Comparison of ENCODE assay signal across 18 cellular contexts in the genomic region with DNA sequence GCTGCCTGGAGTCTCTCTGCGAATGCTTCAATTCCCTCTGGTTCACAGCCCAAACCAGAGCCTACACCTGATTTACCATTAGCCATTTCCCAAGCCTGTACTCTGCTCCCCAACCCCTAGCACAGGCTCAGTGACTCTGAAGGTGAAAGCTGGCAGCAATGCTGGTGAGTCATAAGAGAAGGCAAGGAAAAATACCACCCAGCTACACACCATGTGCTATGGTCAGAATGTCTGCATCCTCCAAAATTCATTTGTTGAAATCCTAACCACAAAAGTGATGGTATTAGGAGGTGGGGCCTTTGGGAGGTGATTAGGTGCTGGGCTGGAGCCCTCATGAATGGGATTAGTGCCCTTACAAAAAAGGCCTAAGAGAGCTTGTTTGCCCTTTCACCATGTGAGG.
DNase-seq lines count a peak whose midpoint lies in the region; ATAC-seq, FAIRE-seq and TF ChIP-seq lines count a peak whose summit lies in the region.
"Had no signal": no experiment of that assay in that cellular context is flagged by ENCODE, and none has a peak within 500 bp of the region (broad histone marks: within the 10 kb centered on the region; RNA-seq: fewer than 3 reads in every experiment).

No MANE protein-coding gene starts in this region.

- no peak overlapping the region for H3K4me2 ChIP-seq in endothelial cell of umbilical vein (ENCODE audit: insufficient read depth, low read length)

- H3K4me3 ChIP-seq in endothelial cell of umbilical vein (replicated peaks in 1 of 3; ENCODE audit: insufficient read depth in 1 of 3, low read depth in 1 of 3, low read length in 3 of 3) = no peak overlapping the region
- H3K4me3 ChIP-seq in mucosa of descending colon = no peak overlapping the region
- H3K4me3 ChIP-seq: upper lobe of right lung had no signal

- H3K27ac ChIP-seq in endothelial cell of umbilical vein (ENCODE audit: insufficient read depth, low read depth, low read length) = no peak overlapping the region
- H3K27ac ChIP-seq: upper lobe of right lung had no signal

- POLR2A ChIA-PET in endothelial cell of umbilical vein (lab: Charles Lee) = no interaction called here

- H3K9me3 ChIP-seq in endothelial cell of umbilical vein (replicated peaks; ENCODE audit: control insufficient read depth, insufficient read depth, low read length) (no peaks in the 10 kb centered on the region), mucosa of descending colon (no peaks in the 10 kb centered on the region)
- H3K9me3 ChIP-seq: upper lobe of right lung had no signal

- H4K20me1 ChIP-seq in endothelial cell of umbilical vein (replicated peaks; ENCODE audit: control insufficient read depth, extremely low read depth, insufficient read depth, low read length) = no peaks in the 10 kb centered on the region

- intact Hi-C loops in endothelial cell of umbilical vein (cut with micrococcal nuclease) = no loop called here
- intact Hi-C loops in mucosa of descending colon (cut with DNase I, micrococcal nuclease) = loop anchor here (10.0 kb wide), 2 partner anchors 65 to 265 kb away; no protein-coding TSS in a partner anchor

- no peak overlapping the region for H2AFZ ChIP-seq in endothelial cell of umbilical vein (ENCODE audit: low read depth, low read length)

- H3K9ac ChIP-seq in endothelial cell of umbilical vein (replicated peaks; ENCODE audit: extremely low read depth, insufficient read depth, low read length) = no peak overlapping the region

- peak; percentile 17 for ATAC-seq in mucosa of descending colon
- no peak for ATAC-seq in HG03469 (IDR thresholded peaks at IDR 0.05; ENCODE audit: unreplicated experiment)
- ATAC-seq in GM19455 (IDR thresholded peaks at IDR 0.05; ENCODE audit: unreplicated experiment) = no peak
- no peak for ATAC-seq in GM19467 (IDR thresholded peaks at IDR 0.05; ENCODE audit: unreplicated experiment)
- ATAC-seq: activated CD8-positive, alpha-beta memory T cell treated with anti-CD3 and anti-CD28 coated beads, Interleukin-2, amount 10 ng/mL, durations not matched to agents 7 days and 5 days; CD8-positive, alpha-beta T cell; stimulated activated naive B cell treated with anti-CD40 and anti-IgM and Interleukin-4, amounts not matched to agents 10 μg/mL and 1 μg/mL and 100 μg/mL, for 72 hours; upper lobe of right lung had no signal

- no peak for TF ChIP-seq POLR2A in endothelial cell of umbilical vein (IDR thresholded peaks at IDR 0.05; ENCODE audit: low read depth, low read length)

- no TSS peak for BruUV-seq in endothelial cell of umbilical vein (replicated peaks; lab: Mats Ljungman, UMichigan)

- no peaks in the 10 kb centered on the region for H3K36me3 ChIP-seq in endothelial cell of umbilical vein (ENCODE audit: control insufficient read depth in 2 of 2, extremely low read depth in 1 of 2, insufficient read depth in 2 of 2, low read length in 2 of 2)
- no peaks in the 10 kb centered on the region for H3K36me3 ChIP-seq in mucosa of descending colon (ENCODE audit: low read depth)
- H3K36me3 ChIP-seq: upper lobe of right lung had no signal

- H3K79me2 ChIP-seq in endothelial cell of umbilical vein (ENCODE audit: control insufficient read depth, insufficient read depth, low read length) = no peaks in the 10 kb centered on the region

- TF ChIP-seq CTCF in endothelial cell of umbilical vein (IDR thresholded peaks at IDR 0.05; ENCODE audit: extremely low read depth in 1 of 2, insufficient read depth in 1 of 2, low read depth in 1 of 2, low read length in 2 of 2) (no peak), mucosa of descending colon (IDR thresholded peaks at IDR 0.05) (no peak)

- no peaks in the 10 kb centered on the region for H3K9me1 ChIP-seq in endothelial cell of umbilical vein (replicated peaks; ENCODE audit: control insufficient read depth, extremely low read depth, insufficient read depth, low read length)

- no peaks in the 10 kb centered on the region for H3K27me3 ChIP-seq in endothelial cell of umbilical vein (ENCODE audit: control insufficient read depth in 2 of 2, insufficient read depth in 2 of 2, low read length in 2 of 2)
- H3K27me3 ChIP-seq: upper lobe of right lung had no signal

- DNase-seq in Daoy (ENCODE audit: low read depth) (peak; percentile 57), RCC 7860 (ENCODE audit: low spot score) (peak; percentile 63), endothelial cell of umbilical vein (ENCODE audit: low read depth, low spot score) (no peak), mucosa of descending colon (no peak)
- no peak for DNase-seq in activated CD4-positive, alpha-beta T cell treated with anti-CD3 and anti-CD28 coated beads, Interleukin-2, amount 50 U/mL, for 1 hour
- DNase-seq: activated CD8-positive, alpha-beta memory T cell treated with anti-CD3 and anti-CD28 coated beads, Interleukin-2, amount 10 ng/mL, durations not matched to agents 7 days and 5 days; activated gamma-delta T cell treated with Interleukin-2 at 50 U/mL for 16 hours; CD8-positive, alpha-beta T cell; foreskin melanocyte; KBM-7; NCI-H446 treated with DMSO at 0.1 percent for 48 hours; SHP77 treated with DMSO at 0.1 percent for 48 hours; stimulated activated naive B cell treated with anti-CD40 and anti-IgM and Interleukin-4, amounts not matched to agents 10 μg/mL and 1 μg/mL and 100 μg/mL, for 72 hours; T-helper 2 cell; upper lobe of right lung had no signal

- CTCF ChIA-PET in endothelial cell of umbilical vein (lab: Charles Lee) = interaction anchor here (1.1 to 3.0 kb wide), 3 partner anchors 14 to 192 kb away, joined by 3 to 19 read pairs (median 15); no protein-coding TSS in a partner anchor

- H3K4me1 ChIP-seq in endothelial cell of umbilical vein (ENCODE audit: control insufficient read depth, extremely low read depth, insufficient read depth, low read length) = peaks cover 24% of the 10 kb centered on the region
- H3K4me1 ChIP-seq in mucosa of descending colon (ENCODE audit: low read depth) = no peaks in the 10 kb centered on the region
- H3K4me1 ChIP-seq: upper lobe of right lung had no signal

- FAIRE-seq in RCC 7860 (lab: Jason Lieb, UNC) (peak; percentile 70), endothelial cell of umbilical vein (lab: Jason Lieb, UNC) (peak; percentile 73)

- dilution Hi-C loops in endothelial cell of umbilical vein (cut with MboI; ENCODE audit: extremely low pct_ligation_motif_present, low sequenced_read_pairs) = no loop called here

TF ChIP-seq in endothelial cell of umbilical vein, 7 proteins besides CTCF, POLR2A, EP300 and RAD21:
- TF ChIP-seq FOS (IDR thresholded peaks at IDR 0.05; ENCODE audit: borderline replicate concordance, insufficient read depth, low read length) = peak; percentile 45
- TF ChIP-seq, protein P1, sequence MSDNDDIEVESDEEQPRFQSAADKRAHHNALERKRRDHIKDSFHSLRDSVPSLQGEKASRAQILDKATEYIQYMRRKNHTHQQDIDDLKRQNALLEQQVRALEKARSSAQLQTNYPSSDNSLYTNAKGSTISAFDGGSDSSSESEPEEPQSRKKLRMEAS (IDR thresholded peaks at IDR 0.05; ENCODE audit: insufficient read depth, insufficient read length) = no peak
- no peak for TF ChIP-seq MYC (IDR thresholded peaks at IDR 0.05; ENCODE audit: low read depth, low read length)

Comparison
In these comparisons a context has a peak if more than half of its experiments do, and no peak if none do; other contexts are left out.
1. DNase-seq: peak in Daoy (single experiment) and RCC 7860 (single experiment); none in endothelial cell of umbilical vein (single experiment), mucosa of descending colon (0 of 3) and activated CD4-positive, alpha-beta T cell treated with anti-CD3 and anti-CD28 coated beads, Interleukin-2, amount 50 U/mL, for 1 hour (single experiment).